Comparison of ENCODE assay signal across 20 cellular contexts in genomic region chr16:15676506-15676905, GRCh38. TPM values are rescaled to one million over a fixed set of nuclear protein-coding genes. Genes with fewer than 3 reads are reported as not detected.
A peak's percentile ranks its signal among the peaks of the same experiment; 100 is the strongest.
DNase-seq lines count a peak whose midpoint lies in the region; ATAC-seq and TF ChIP-seq lines count a peak whose summit lies in the region.
"Had no signal": no experiment of that assay in that cellular context is flagged by ENCODE, and none has a peak within 500 bp of the region (broad histone marks: within the 10 kb centered on the region; RNA-seq: fewer than 3 reads in every experiment).

No MANE protein-coding gene starts in this region.

- no peak for TF ChIP-seq EP300 in gastroesophageal sphincter (IDR thresholded peaks at IDR 0.05)

- CTCF ChIA-PET in activated CD8-positive, alpha-beta T cell treated with anti-CD3 and anti-CD28 coated beads, Interleukin-2, amount 10 ng/mL, durations not matched to agents 7 days and 5 days (lab: Charles Lee) = no interaction called here

- H3K4me3 ChIP-seq in gastroesophageal sphincter = no peak overlapping the region
- H3K4me3 ChIP-seq: ascending aorta, PC-9, psoas muscle, SJSA1, skin epidermis had no signal

- H3K27me3 Mint-ChIP-seq in activated CD4-positive, alpha-beta T cell treated with anti-CD3 and anti-CD28 coated beads, Interleukin-2, amount 10 ng/mL, durations not matched to agents 24 days and 14 days = no peaks in the 10 kb centered on the region
- no peaks in the 10 kb centered on the region for H3K27me3 Mint-ChIP-seq in activated CD8-positive, alpha-beta T cell treated with anti-CD3 and anti-CD28 coated beads, Interleukin-2, amount 10 ng/mL, durations not matched to agents 7 days and 5 days (ENCODE audit: low read depth)
- no peaks in the 10 kb centered on the region for H3K27me3 Mint-ChIP-seq in stimulated activated memory B cell treated with anti-CD40 and anti-IgM and Interleukin-4, amounts not matched to agents 10 μg/mL and 1 μg/mL and 100 μg/mL, for 72 hours

- no peak for TF ChIP-seq CTCF in gastroesophageal sphincter (IDR thresholded peaks at IDR 0.05)

- H3K9me3 ChIP-seq in gastroesophageal sphincter = no peaks in the 10 kb centered on the region
- H3K9me3 ChIP-seq: ascending aorta, psoas muscle, SJSA1 had no signal

- TF ChIP-seq POLR2A in gastroesophageal sphincter (IDR thresholded peaks at IDR 0.05) = no peak

- peak overlapping the region; percentile 57 for H3K27ac Mint-ChIP-seq in activated CD4-positive, alpha-beta T cell treated with anti-CD3 and anti-CD28 coated beads, Interleukin-2, amount 10 ng/mL, durations not matched to agents 24 days and 14 days
- peak overlapping the region; percentile 14 for H3K27ac Mint-ChIP-seq in activated CD8-positive, alpha-beta T cell treated with anti-CD3 and anti-CD28 coated beads, Interleukin-2, amount 10 ng/mL, durations not matched to agents 7 days and 5 days
- H3K27ac Mint-ChIP-seq in stimulated activated memory B cell treated with anti-CD40 and anti-IgM and Interleukin-4, amounts not matched to agents 10 μg/mL and 1 μg/mL and 100 μg/mL, for 72 hours = peak overlapping the region; percentile 35

- H3K36me3 ChIP-seq in gastroesophageal sphincter = peaks cover 0 to 38% of the 10 kb centered on the region in 2 donors

- H3K36me3 Mint-ChIP-seq in activated CD4-positive, alpha-beta T cell treated with anti-CD3 and anti-CD28 coated beads, Interleukin-2, amount 10 ng/mL, durations not matched to agents 24 days and 14 days (ENCODE audit: low read depth) = peaks cover 50% of the 10 kb centered on the region
- H3K36me3 Mint-ChIP-seq in activated CD8-positive, alpha-beta T cell treated with anti-CD3 and anti-CD28 coated beads, Interleukin-2, amount 10 ng/mL, durations not matched to agents 7 days and 5 days (ENCODE audit: low read depth) = peaks cover 80% of the 10 kb centered on the region
- H3K36me3 Mint-ChIP-seq in stimulated activated memory B cell treated with anti-CD40 and anti-IgM and Interleukin-4, amounts not matched to agents 10 μg/mL and 1 μg/mL and 100 μg/mL, for 72 hours = peaks cover 75% of the 10 kb centered on the region

- peaks cover 0 to 35% (median 19%) of the 10 kb centered on the region in 3 donors for H3K4me1 ChIP-seq in gastroesophageal sphincter

- 60 to 90% methylated on average over 1 to 8 of the region's 10 CpGs for WGBS in gastroesophageal sphincter (ENCODE audit: low coverage in 1 of 2), 2 donors

- ATAC-seq in activated CD8-positive, alpha-beta T cell treated with anti-CD3 and anti-CD28 coated beads, Interleukin-2, amount 10 ng/mL, durations not matched to agents 7 days and 5 days = no peak
- no peak for ATAC-seq in gastroesophageal sphincter
- ATAC-seq in stimulated activated memory B cell treated with anti-CD40 and anti-IgM and Interleukin-4, amounts not matched to agents 10 μg/mL and 1 μg/mL and 100 μg/mL, for 72 hours = no peak
- ATAC-seq in esophagus mucosa = no peak
- no peak for ATAC-seq in HG03571 (IDR thresholded peaks at IDR 0.05; ENCODE audit: unreplicated experiment)
- ATAC-seq: psoas muscle had no signal

- no peak for DNase-seq in activated CD4-positive, alpha-beta T cell treated with anti-CD3 and anti-CD28 coated beads, Interleukin-2, amount 10 ng/mL, durations not matched to agents 24 days and 14 days
- no peak for DNase-seq in activated CD4-positive, alpha-beta T cell treated with anti-CD3 and anti-CD28 coated beads for 48 hours
- no peak for DNase-seq in activated CD8-positive, alpha-beta T cell treated with anti-CD3 and anti-CD28 coated beads, Interleukin-2, amount 10 ng/mL, durations not matched to agents 7 days and 5 days
- no peak for DNase-seq in NCI-H748 (lab: John Stamatoyannopoulos, UW; ENCODE audit: unreplicated experiment)
- DNase-seq: activated CD4-positive, alpha-beta T cell treated with anti-CD3 and anti-CD28 coated beads for 1 hour; activated naive CD4-positive, alpha-beta T cell treated with anti-CD3 and anti-CD28 coated beads, Interleukin-2, amount 50 U/mL, for 16 hours; DMS153; GF-D8; H7; NCI-H146; PC-9; psoas muscle; T-helper 9 cell had no signal

- no peak overlapping the region for H3K4me3 Mint-ChIP-seq in activated CD4-positive, alpha-beta T cell treated with anti-CD3 and anti-CD28 coated beads, Interleukin-2, amount 10 ng/mL, durations not matched to agents 24 days and 14 days
- no peak overlapping the region for H3K4me3 Mint-ChIP-seq in activated CD8-positive, alpha-beta T cell treated with anti-CD3 and anti-CD28 coated beads, Interleukin-2, amount 10 ng/mL, durations not matched to agents 7 days and 5 days
- no peak overlapping the region for H3K4me3 Mint-ChIP-seq in stimulated activated memory B cell treated with anti-CD40 and anti-IgM and Interleukin-4, amounts not matched to agents 10 μg/mL and 1 μg/mL and 100 μg/mL, for 72 hours

- H3K4me1 Mint-ChIP-seq in activated CD4-positive, alpha-beta T cell treated with anti-CD3 and anti-CD28 coated beads, Interleukin-2, amount 10 ng/mL, durations not matched to agents 24 days and 14 days = peaks cover 43% of the 10 kb centered on the region
- H3K4me1 Mint-ChIP-seq in activated CD8-positive, alpha-beta T cell treated with anti-CD3 and anti-CD28 coated beads, Interleukin-2, amount 10 ng/mL, durations not matched to agents 7 days and 5 days (ENCODE audit: low read depth) = peaks cover 46% of the 10 kb centered on the region
- H3K4me1 Mint-ChIP-seq in stimulated activated memory B cell treated with anti-CD40 and anti-IgM and Interleukin-4, amounts not matched to agents 10 μg/mL and 1 μg/mL and 100 μg/mL, for 72 hours = peaks cover 23% of the 10 kb centered on the region

- no peaks in the 10 kb centered on the region for H3K9me3 Mint-ChIP-seq in activated CD4-positive, alpha-beta T cell treated with anti-CD3 and anti-CD28 coated beads, Interleukin-2, amount 10 ng/mL, durations not matched to agents 24 days and 14 days
- H3K9me3 Mint-ChIP-seq in activated CD8-positive, alpha-beta T cell treated with anti-CD3 and anti-CD28 coated beads, Interleukin-2, amount 10 ng/mL, durations not matched to agents 7 days and 5 days (ENCODE audit: insufficient read depth) = no peaks in the 10 kb centered on the region
- no peaks in the 10 kb centered on the region for H3K9me3 Mint-ChIP-seq in stimulated activated memory B cell treated with anti-CD40 and anti-IgM and Interleukin-4, amounts not matched to agents 10 μg/mL and 1 μg/mL and 100 μg/mL, for 72 hours

- intact Hi-C loops in activated CD4-positive, alpha-beta T cell treated with anti-CD3 and anti-CD28 coated beads, Interleukin-2, amount 10 ng/mL, durations not matched to agents 24 days and 14 days (cut with micrococcal nuclease) = no loop called here

- POLR2A ChIA-PET in activated CD8-positive, alpha-beta T cell treated with anti-CD3 and anti-CD28 coated beads, Interleukin-2, amount 10 ng/mL, durations not matched to agents 7 days and 5 days (lab: Charles Lee) = interaction anchor here (1.4 kb wide), 1 partner anchor 34 kb away, joined by 5 read pairs; the partner anchor contains the start of gene MARF1

- peak overlapping the region in 3 of 4 donors; percentile 23 to 88 (median 81) for H3K27ac ChIP-seq in gastroesophageal sphincter
- H3K27ac ChIP-seq: ascending aorta, PC-9, psoas muscle, SJSA1 had no signal

- H3K27me3 ChIP-seq in gastroesophageal sphincter = no peaks in the 10 kb centered on the region
- H3K27me3 ChIP-seq: ascending aorta, SJSA1 had no signal

RNA-seq across cellular contexts. Expression of gene NDE1, which starts 26.5 kb away (rescaled TPM):
- total RNA-seq in activated CD4-positive, alpha-beta T cell treated with anti-CD3 and anti-CD28 coated beads, Interleukin-2, amount 10 ng/mL, durations not matched to agents 24 days and 14 days = 85.4 and 85.8 TPM in 2 replicates
- total RNA-seq in activated CD8-positive, alpha-beta T cell treated with anti-CD3 and anti-CD28 coated beads, Interleukin-2, amount 10 ng/mL, durations not matched to agents 7 days and 5 days = 100 to 1,000 TPM; 140 to 141 TPM
- total RNA-seq in gastroesophageal sphincter = 100 to 1,000 TPM in 1 of 4 donors, 10 to 100 TPM in 3; 34.9 to 123 (median 62.3) TPM
- total RNA-seq in esophagus mucosa = 42.0 TPM

RNA-seq across cellular contexts. Expression of gene MARF1, which starts 33.6 kb away (rescaled TPM):
- total RNA-seq in activated CD4-positive, alpha-beta T cell treated with anti-CD3 and anti-CD28 coated beads, Interleukin-2, amount 10 ng/mL, durations not matched to agents 24 days and 14 days = 55.6 and 56.2 TPM in 2 replicates
- total RNA-seq in activated CD8-positive, alpha-beta T cell treated with anti-CD3 and anti-CD28 coated beads, Interleukin-2, amount 10 ng/mL, durations not matched to agents 7 days and 5 days = 10 to 100 TPM; 62.7 to 64.5 TPM
- total RNA-seq in gastroesophageal sphincter = 10 to 100 TPM; 38.2 to 67.7 (median 53.3) TPM
- 32.4 TPM for total RNA-seq in esophagus mucosa
